In the genomic region with DNA sequence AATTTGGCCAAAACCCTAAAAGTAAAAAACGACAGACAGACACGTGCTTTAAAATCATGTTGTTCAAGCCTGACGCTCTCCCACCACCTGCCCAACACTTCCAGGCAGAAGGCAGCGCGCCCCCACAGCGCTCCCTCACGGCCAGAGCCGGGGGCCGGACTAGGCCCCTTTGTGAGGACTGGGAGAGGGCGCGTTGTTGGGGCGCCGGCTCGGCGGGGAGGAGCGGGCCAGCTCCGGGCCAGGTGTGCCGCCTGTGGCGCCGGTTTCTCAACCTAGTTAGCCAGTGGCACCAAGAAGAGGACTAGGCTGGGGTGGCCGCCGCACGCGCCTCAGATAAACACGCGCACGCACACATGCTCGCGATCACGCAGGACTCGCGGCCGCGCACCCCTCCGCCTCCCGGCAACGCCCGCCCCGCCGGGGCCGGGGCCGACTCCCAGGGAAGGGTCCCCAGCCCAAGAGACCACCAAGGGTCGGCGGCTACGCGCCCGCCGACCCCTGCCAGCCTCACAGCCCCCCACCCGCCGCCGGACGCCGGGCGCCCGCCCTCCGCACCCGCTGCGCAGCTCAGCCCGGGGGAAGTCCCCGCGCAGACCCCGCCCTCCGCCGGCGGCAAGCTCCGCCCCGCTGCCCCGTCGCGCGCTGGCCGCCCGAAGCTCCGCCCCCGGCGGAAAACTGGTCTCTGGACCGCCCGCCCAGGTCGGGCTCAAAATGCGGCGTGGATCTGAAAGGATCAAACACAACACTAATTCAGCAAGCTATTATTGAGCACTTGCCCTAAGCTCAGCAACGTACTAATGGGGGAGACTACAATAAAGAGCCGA, we compare ENCODE assay signal across 8 cellular contexts. TPM values are rescaled to one million over a fixed set of nuclear protein-coding genes. Genes with fewer than 3 reads are reported as not detected.
A peak's percentile ranks its signal among the peaks of the same experiment; 100 is the strongest.
DNase-seq lines count a peak whose midpoint lies in the region; ATAC-seq, FAIRE-seq and TF ChIP-seq lines count a peak whose summit lies in the region.

Gene IMMP2L (minus strand): TSS at position 584 of the 824 bp plus-strand sequence.

- peaks cover 0 to 3% of the 10 kb centered on the region in 2 donors for H3K4me1 ChIP-seq in small intestine (ENCODE audit: control insufficient read depth in 2 of 2, insufficient read depth in 1 of 2, low read depth in 1 of 2, low read length in 1 of 2)

- H3K4me3 ChIP-seq in WERI-Rb-1 (ENCODE audit: low read depth, low read length) = peak within 1 kb of the TSS; percentile 68
- peak within 1 kb of the TSS; percentile 77 to 82 for H3K4me3 ChIP-seq in small intestine (ENCODE audit: low read depth in 1 of 2, low read length in 2 of 2)

- peak; percentile 52 for TF ChIP-seq CTCF in WERI-Rb-1 (IDR thresholded peaks at IDR 0.05; ENCODE audit: low read depth, low read length)

- H3K27ac ChIP-seq in WERI-Rb-1 (peak within 1 kb of the TSS; percentile 94), small intestine (ENCODE audit: low read depth in 1 of 2, low read length in 1 of 2) (peak within 1 kb of the TSS; percentile 70 to 83)

- no peak for FAIRE-seq in small intestine (lab: Jason Lieb, UNC)

- peaks cover 5% of the 10 kb centered on the region; the same call in 1 of the 2 replicates for H3K36me3 ChIP-seq in WERI-Rb-1
- H3K36me3 ChIP-seq in small intestine (ENCODE audit: control insufficient read depth in 2 of 2, insufficient read depth in 2 of 2, low read length in 2 of 2) = peaks cover 2 to 6% of the 10 kb centered on the region in 2 donors

- in situ Hi-C loops in ACHN (cut with HindIII; ENCODE audit: low pct_ligation_motif_present, low pct_unique_long_range_greater_than_20kb, low sequenced_read_pairs) = no loop called here
- in situ Hi-C loops in T47D (cut with HindIII; ENCODE audit: low pct_unique_long_range_greater_than_20kb, low sequenced_read_pairs) = no loop called here

- ATAC-seq in GM18520 (IDR thresholded peaks at IDR 0.05; ENCODE audit: unreplicated experiment) (peak; percentile 72), HG03064 (IDR thresholded peaks at IDR 0.05; ENCODE audit: low read depth, unreplicated experiment) (peak; percentile 84)

- 0 to 1% (median 1%) methylated on average over 66 to 83 of the region's 83 CpGs for WGBS in small intestine, 3 donors

- H3K27me3 ChIP-seq in WERI-Rb-1 (ENCODE audit: insufficient read depth, low read depth, severe bottlenecking) (no peaks in the 10 kb centered on the region), small intestine (ENCODE audit: control insufficient read depth in 2 of 2, insufficient read depth in 2 of 2, low read length in 2 of 2) (no peaks in the 10 kb centered on the region)

- no peaks in the 10 kb centered on the region for H3K9me3 ChIP-seq in WERI-Rb-1 (ENCODE audit: severe bottlenecking)
- H3K9me3 ChIP-seq in small intestine (ENCODE audit: control insufficient read depth, low read depth) = no peaks in the 10 kb centered on the region

- peak; percentile 93 for DNase-seq in ACHN
- DNase-seq in NCI-H2171 (lab: John Stamatoyannopoulos, UW) = peak; percentile 91
- peak; percentile 89 for DNase-seq in WERI-Rb-1
- peak; percentile 51 to 90 for DNase-seq in T47D (ENCODE audit: low read depth in 1 of 2, low spot score in 1 of 2)
- peak; percentile 95 for DNase-seq in iPS-NIHi11 (ENCODE audit: low spot score)
- DNase-seq in small intestine = peak; percentile 88

RNA-seq across cellular contexts. Expression of gene IMMP2L, which starts in this region (rescaled TPM):
- 10 to 100 TPM; 10.5 to 15.7 (median 12.5) TPM for polyA plus RNA-seq in small intestine

Comparison
In these comparisons a context has a peak if more than half of its experiments do, and no peak if none do; other contexts are left out.
1. Peak in every context shown above with its lines: DNase-seq, ATAC-seq, H3K4me3 ChIP-seq and H3K27ac ChIP-seq.